17 cellular contexts compared by ENCODE assay signal in genomic region chr20:58432190-58432954, GRCh38. TPM values are rescaled to one million over a fixed set of nuclear protein-coding genes. Genes with fewer than 3 reads are reported as not detected.
DNase-seq lines count a peak whose midpoint lies in the region; ATAC-seq and TF ChIP-seq lines count a peak whose summit lies in the region.
"Had no signal": no experiment of that assay in that cellular context is flagged by ENCODE, and none has a peak within 500 bp of the region (broad histone marks: within the 10 kb centered on the region; RNA-seq: fewer than 3 reads in every experiment).

No MANE protein-coding gene starts in this region.

- 30% methylated on average over 3 of the region's 3 CpGs for WGBS in right lobe of liver (ENCODE audit: insufficient coverage, low coverage, low lambda C conversion rate, missing lambda C conversion rate)
- 67% methylated on average over 3 of the region's 3 CpGs for WGBS in prostate gland

- peak overlapping the region; percentile 8 to 79 for H3K27ac Mint-ChIP-seq in natural killer cell
- no peak overlapping the region for H3K27ac Mint-ChIP-seq in natural killer cell treated with Interleukin-12 subunit alpha and Interleukin-12 subunit beta and Interleukin-15 and Interleukin-18, amount 100 ng/mL, for 72 hours

- H3K27me3 ChIP-seq in right lobe of liver, result no peaks in the 10 kb centered on the region
- no peaks in the 10 kb centered on the region for H3K27me3 ChIP-seq in prostate gland (replicated peaks; ENCODE audit: insufficient read depth)
- H3K27me3 ChIP-seq: colonic mucosa, esophagus squamous epithelium, ovary had no signal

- TF ChIP-seq CTCF in natural killer cell (IDR thresholded peaks at IDR 0.05), result no peak
- TF ChIP-seq CTCF in right lobe of liver (IDR thresholded peaks at IDR 0.05), result no peak
- TF ChIP-seq CTCF in prostate gland (IDR thresholded peaks at IDR 0.05), result no peak

- no peaks in the 10 kb centered on the region for H3K27me3 Mint-ChIP-seq in natural killer cell (ENCODE audit: low read depth in 2 of 2)
- no peaks in the 10 kb centered on the region for H3K27me3 Mint-ChIP-seq in natural killer cell treated with Interleukin-12 subunit alpha and Interleukin-12 subunit beta and Interleukin-15 and Interleukin-18, amount 100 ng/mL, for 72 hours

- H3K36me3 ChIP-seq in right lobe of liver (no peaks in the 10 kb centered on the region), prostate gland (no peaks in the 10 kb centered on the region)
- H3K36me3 ChIP-seq: colonic mucosa, ovary, thoracic aorta had no signal

- H3K4me1 Mint-ChIP-seq in natural killer cell, result peaks cover 34 to 47% of the 10 kb centered on the region in 2 donors
- H3K4me1 Mint-ChIP-seq in natural killer cell treated with Interleukin-12 subunit alpha and Interleukin-12 subunit beta and Interleukin-15 and Interleukin-18, amount 100 ng/mL, for 72 hours (ENCODE audit: low read depth in 2 of 2), result peaks cover 20 to 33% of the 10 kb centered on the region in 2 donors

- H3K4me3 Mint-ChIP-seq in natural killer cell, result no peak overlapping the region
- H3K4me3 Mint-ChIP-seq in natural killer cell treated with Interleukin-12 subunit alpha and Interleukin-12 subunit beta and Interleukin-15 and Interleukin-18, amount 100 ng/mL, for 72 hours, result no peak overlapping the region
- H3K4me3 Mint-ChIP-seq: WTC11 had no signal

- ATAC-seq in natural killer cell (no peak), right lobe of liver (peak; percentile 70 to 81 (median 78)), HG03565 (IDR thresholded peaks at IDR 0.05; ENCODE audit: unreplicated experiment) (no peak), HG03095 (IDR thresholded peaks at IDR 0.05; ENCODE audit: unreplicated experiment) (no peak)
- ATAC-seq in natural killer cell treated with Interleukin-12 subunit alpha and Interleukin-12 subunit beta and Interleukin-15 and Interleukin-18, amount 100 ng/mL, for 72 hours, result no peak
- ATAC-seq: WTC11 had no signal

- peak overlapping the region; percentile 30 to 83 (median 77) for H3K27ac ChIP-seq in right lobe of liver
- no peak overlapping the region for H3K27ac ChIP-seq in prostate gland
- H3K27ac ChIP-seq: colonic mucosa, esophagus squamous epithelium, thoracic aorta had no signal

- no peaks in the 10 kb centered on the region for H3K9me3 Mint-ChIP-seq in natural killer cell
- H3K9me3 Mint-ChIP-seq in natural killer cell treated with Interleukin-12 subunit alpha and Interleukin-12 subunit beta and Interleukin-15 and Interleukin-18, amount 100 ng/mL, for 72 hours, result no peaks in the 10 kb centered on the region
- H3K9me3 Mint-ChIP-seq: WTC11 had no signal

- H3K4me3 ChIP-seq in right lobe of liver (no peak overlapping the region), prostate gland (no peak overlapping the region)
- H3K4me3 ChIP-seq: colonic mucosa, esophagus squamous epithelium, ovary, thoracic aorta had no signal

- DNase-seq in natural killer cell (no peak), dedifferentiated amniotic fluid mesenchymal stem cell (ENCODE audit: extremely low spot score) (peak; percentile 18), right lobe of liver (peak in 1 of 3 donors; percentile 85), prostate gland (ENCODE audit: low spot score) (no peak)
- DNase-seq in natural killer cell treated with Interleukin-12 subunit alpha and Interleukin-12 subunit beta and Interleukin-15 and Interleukin-18, amount 100 ng/mL, for 72 hours (ENCODE audit: low spot score), result no peak
- DNase-seq in NK-92 treated with Interleukin-12 subunit alpha and Interleukin-12 subunit beta, amount 100 ng/mL, for 24 hours (lab: John Stamatoyannopoulos, UW), result no peak
- DNase-seq: AML-193, amygdala, colonic mucosa, esophagus squamous epithelium, NCI-H1105, OCI-M1 had no signal

- H3K4me1 ChIP-seq in right lobe of liver (peaks cover 0 to 39% (median 23%) of the 10 kb centered on the region in 4 donors), prostate gland (replicated peaks) (peaks cover 2% of the 10 kb centered on the region)

- H3K36me3 Mint-ChIP-seq in natural killer cell, result no peaks in the 10 kb centered on the region
- H3K36me3 Mint-ChIP-seq in natural killer cell treated with Interleukin-12 subunit alpha and Interleukin-12 subunit beta and Interleukin-15 and Interleukin-18, amount 100 ng/mL, for 72 hours, result no peaks in the 10 kb centered on the region

- TF ChIP-seq POLR2A in right lobe of liver (IDR thresholded peaks at IDR 0.05) (no peak), prostate gland (IDR thresholded peaks at IDR 0.05) (no peak)

- no peaks in the 10 kb centered on the region for H3K9me3 ChIP-seq in right lobe of liver
- H3K9me3 ChIP-seq in prostate gland, result no peaks in the 10 kb centered on the region
- H3K9me3 ChIP-seq: colonic mucosa, esophagus squamous epithelium, ovary, thoracic aorta had no signal

- intact Hi-C loops in natural killer cell (cut with micrococcal nuclease) (no loop called here), right lobe of liver (cut with DNase I) (no loop called here), prostate gland (cut with DNase I) (no loop called here)

RNA-seq across cellular contexts. Expression of gene VAPB, which starts 43.3 kb away (rescaled TPM):
- 10 to 100 TPM; 20.3 to 23.1 (median 21.3) TPM for total RNA-seq in natural killer cell
- total RNA-seq in natural killer cell treated with Interleukin-12 subunit alpha and Interleukin-12 subunit beta and Interleukin-15 and Interleukin-18, amount 100 ng/mL, for 72 hours, result 10 to 100 TPM; 30.0 to 34.3 TPM
- 10 to 100 TPM; 17.5 to 42.9 (median 31.4) TPM for total RNA-seq in right lobe of liver
- 10 to 100 TPM; 14.2 to 21.1 TPM for total RNA-seq in prostate gland

Comparison
In these comparisons a context has a peak if more than half of its experiments do, and no peak if none do; other contexts are left out.
1. H3K27ac Mint-ChIP-seq: peak in natural killer cell (2 of 2); none in natural killer cell treated with Interleukin-12 subunit alpha and Interleukin-12 subunit beta and Interleukin-15 and Interleukin-18, amount 100 ng/mL, for 72 hours (0 of 2).
2. ATAC-seq: peak in right lobe of liver (4 of 4); none in natural killer cell (0 of 3), natural killer cell treated with Interleukin-12 subunit alpha and Interleukin-12 subunit beta and Interleukin-15 and Interleukin-18, amount 100 ng/mL, for 72 hours (0 of 2), HG03565 (single experiment) and HG03095 (single experiment).
3. H3K27ac ChIP-seq: peak in right lobe of liver (3 of 3); none in prostate gland (0 of 2).